Comparison of ENCODE assay signal across 4 cellular contexts in the genomic region with DNA sequence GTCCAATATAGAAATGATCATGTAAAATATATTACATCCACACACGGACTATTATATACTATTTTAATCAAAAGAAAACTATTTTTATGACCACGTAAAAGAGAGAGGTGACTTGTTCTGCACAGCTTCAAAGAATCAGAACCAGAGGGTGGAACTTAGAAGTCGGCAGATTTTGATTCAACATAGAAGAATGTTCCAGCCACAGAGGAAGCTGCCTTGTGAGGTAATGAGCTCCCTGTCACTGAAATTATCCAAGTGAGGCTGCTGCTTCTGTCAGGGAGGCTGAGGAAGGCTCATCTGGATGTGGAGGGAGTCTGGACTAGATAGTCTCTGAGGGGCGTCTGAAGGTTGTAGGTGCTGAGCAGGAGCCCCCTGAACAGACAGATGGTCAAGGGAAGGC.
TF ChIP-seq lines count a peak whose summit lies in the region.

No MANE protein-coding gene starts in this region.

TF ChIP-seq in GM23338, 12 proteins besides CTCF, POLR2A, EP300 and RAD21 (continues in another document):
- no peak for TF ChIP-seq JUNB (IDR thresholded peaks at IDR 0.05; ENCODE audit: unreplicated experiment)

TF ChIP-seq in H1, 55 proteins besides CTCF, POLR2A, EP300 and RAD21:
- TF ChIP-seq SAP30 (IDR thresholded peaks at IDR 0.05; ENCODE audit: insufficient read depth, insufficient replicate concordance, low read length) (no peak), KDM1A (IDR thresholded peaks at IDR 0.05; ENCODE audit: borderline replicate concordance, low read length) (peak; percentile 37; the same call in 1 of the 2 replicates)
TF ChIP-seq in H1: peak in this region for 1.

TF ChIP-seq in neural cell, 6 proteins besides CTCF, POLR2A, EP300 and RAD21:
- TF ChIP-seq SMC3 (conservative IDR thresholded peaks at IDR 0.05; ENCODE audit: poor library complexity) (no peak), MXI1 (conservative IDR thresholded peaks at IDR 0.05; ENCODE audit: poor library complexity, severe bottlenecking) (no peak), POLR2AphosphoS5 (IDR thresholded peaks at IDR 0.05) (no peak), EZH2 (IDR thresholded peaks at IDR 0.05; ENCODE audit: borderline replicate concordance, insufficient read depth, low read length, poor library complexity, severe bottlenecking) (no peak), TAF1 (IDR thresholded peaks at IDR 0.05; ENCODE audit: low read depth) (no peak)
- TF ChIP-seq, protein P1, sequence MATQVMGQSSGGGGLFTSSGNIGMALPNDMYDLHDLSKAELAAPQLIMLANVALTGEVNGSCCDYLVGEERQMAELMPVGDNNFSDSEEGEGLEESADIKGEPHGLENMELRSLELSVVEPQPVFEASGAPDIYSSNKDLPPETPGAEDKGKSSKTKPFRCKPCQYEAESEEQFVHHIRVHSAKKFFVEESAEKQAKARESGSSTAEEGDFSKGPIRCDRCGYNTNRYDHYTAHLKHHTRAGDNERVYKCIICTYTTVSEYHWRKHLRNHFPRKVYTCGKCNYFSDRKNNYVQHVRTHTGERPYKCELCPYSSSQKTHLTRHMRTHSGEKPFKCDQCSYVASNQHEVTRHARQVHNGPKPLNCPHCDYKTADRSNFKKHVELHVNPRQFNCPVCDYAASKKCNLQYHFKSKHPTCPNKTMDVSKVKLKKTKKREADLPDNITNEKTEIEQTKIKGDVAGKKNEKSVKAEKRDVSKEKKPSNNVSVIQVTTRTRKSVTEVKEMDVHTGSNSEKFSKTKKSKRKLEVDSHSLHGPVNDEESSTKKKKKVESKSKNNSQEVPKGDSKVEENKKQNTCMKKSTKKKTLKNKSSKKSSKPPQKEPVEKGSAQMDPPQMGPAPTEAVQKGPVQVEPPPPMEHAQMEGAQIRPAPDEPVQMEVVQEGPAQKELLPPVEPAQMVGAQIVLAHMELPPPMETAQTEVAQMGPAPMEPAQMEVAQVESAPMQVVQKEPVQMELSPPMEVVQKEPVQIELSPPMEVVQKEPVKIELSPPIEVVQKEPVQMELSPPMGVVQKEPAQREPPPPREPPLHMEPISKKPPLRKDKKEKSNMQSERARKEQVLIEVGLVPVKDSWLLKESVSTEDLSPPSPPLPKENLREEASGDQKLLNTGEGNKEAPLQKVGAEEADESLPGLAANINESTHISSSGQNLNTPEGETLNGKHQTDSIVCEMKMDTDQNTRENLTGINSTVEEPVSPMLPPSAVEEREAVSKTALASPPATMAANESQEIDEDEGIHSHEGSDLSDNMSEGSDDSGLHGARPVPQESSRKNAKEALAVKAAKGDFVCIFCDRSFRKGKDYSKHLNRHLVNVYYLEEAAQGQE (IDR thresholded peaks at IDR 0.05; ENCODE audit: borderline replicate concordance), result no peak

TF ChIP-seq in SK-N-SH, 30 proteins besides CTCF, POLR2A, EP300 and RAD21:
- TF ChIP-seq NFIC (IDR thresholded peaks at IDR 0.05; ENCODE audit: borderline replicate concordance) (no peak), RCOR1 (IDR thresholded peaks at IDR 0.05; ENCODE audit: low read length) (no peak)
